ENCODE assay signal across 8 cellular contexts in genomic region chr1:19096036-19096833, GRCh38.
A peak's percentile ranks its signal among the peaks of the same experiment; 100 is the strongest.
DNase-seq lines count a peak whose midpoint lies in the region; ATAC-seq, FAIRE-seq and TF ChIP-seq lines count a peak whose summit lies in the region.

No MANE protein-coding gene starts in this region.

- TF ChIP-seq CTCF in H9 (conservative IDR thresholded peaks at IDR 0.05), result peak; percentile 53
- TF ChIP-seq CTCF in astrocyte of the spinal cord (IDR thresholded peaks at IDR 0.05; ENCODE audit: low read depth, low read length), result peak; percentile 53
- peak; percentile 66 for TF ChIP-seq CTCF in kidney epithelial cell (IDR thresholded peaks at IDR 0.05; ENCODE audit: insufficient read depth, low read length, poor library complexity, severe bottlenecking)
- peak; percentile 24 to 45 (median 34) for TF ChIP-seq CTCF in uterus (IDR thresholded peaks at IDR 0.05)

- intact Hi-C loops in uterus (cut with DNase I; ENCODE audit: low total_unique reads), result no loop called here

- WGBS in H9 (ENCODE audit: extremely low coverage, insufficient read length, low lambda C conversion rate), result no CpG with 5 or more reads among the region's 7 CpGs

- H3K56ac ChIP-seq in H9 (ENCODE audit: insufficient read length, low read depth, low read length), result no peak overlapping the region

- peak; percentile 48 for DNase-seq in ACHN
- no peak for DNase-seq in H9
- DNase-seq in astrocyte of the spinal cord (ENCODE audit: low read depth, low spot score), result no peak
- no peak for DNase-seq in kidney epithelial cell (ENCODE audit: low read depth)
- no peak for DNase-seq in uterus
- no peak for DNase-seq in activated naive CD8-positive, alpha-beta T cell treated with anti-CD3 and anti-CD28 coated beads for 36 hours
- no peak for DNase-seq in GM19239 (ENCODE audit: insufficient read length, low spot score)

- H3K18ac ChIP-seq in H9 (ENCODE audit: insufficient read length, low read depth, low read length), result no peak overlapping the region

- H3T11ph ChIP-seq in H9 (ENCODE audit: low read length), result no peak overlapping the region

- H3K36me3 ChIP-seq in kidney epithelial cell (ENCODE audit: control insufficient read depth, insufficient read depth, low read length) (peaks cover 9% of the 10 kb centered on the region), uterus (no peaks in the 10 kb centered on the region)

- no peak for TF ChIP-seq POLR2A in uterus (IDR thresholded peaks at IDR 0.05)

- FAIRE-seq in GM19239 (lab: Jason Lieb, UNC), result no peak

- H3K4me1 Mint-ChIP-seq in H9, result peaks cover 3 to 12% of the 10 kb centered on the region in 2 experiments; a peak in 3 of 4 replicates
- no peaks in the 10 kb centered on the region for H3K4me1 Mint-ChIP-seq in activated naive CD8-positive, alpha-beta T cell treated with anti-CD3 and anti-CD28 coated beads for 36 hours

- H2AFZ ChIP-seq in H9 (ENCODE audit: low read length), result no peak overlapping the region

- no peaks in the 10 kb centered on the region for H3K9me3 ChIP-seq in H9 (ENCODE audit: control insufficient read depth, low read depth, low read length)
- H3K9me3 ChIP-seq in uterus, result no peaks in the 10 kb centered on the region

- H3K27ac Mint-ChIP-seq in H9, result peak overlapping the region in 1 of 3 experiments; percentile 62; a peak in 3 of 7 replicates
- no peak overlapping the region for H3K27ac Mint-ChIP-seq in activated naive CD8-positive, alpha-beta T cell treated with anti-CD3 and anti-CD28 coated beads for 36 hours

- no peak overlapping the region for H4K8ac ChIP-seq in H9 (replicated peaks; ENCODE audit: insufficient read length, low read depth, low read length)

- H2BK12ac ChIP-seq in H9 (ENCODE audit: insufficient read length, low read depth, low read length), result no peak overlapping the region

- no peaks in the 10 kb centered on the region for H3K23me2 ChIP-seq in H9 (ENCODE audit: insufficient read length, low read depth, low read length, poor library complexity, severe bottlenecking)

- H3K23ac ChIP-seq in H9 (ENCODE audit: insufficient read length, low read depth, low read length), result no peak overlapping the region

- no peak overlapping the region for H2BK120ac ChIP-seq in H9 (ENCODE audit: low read depth, low read length, poor library complexity, severe bottlenecking)

- H3K4me3 Mint-ChIP-seq in H9, result no peak overlapping the region; a peak in 1 of 5 replicates
- H3K4me3 Mint-ChIP-seq in activated naive CD8-positive, alpha-beta T cell treated with anti-CD3 and anti-CD28 coated beads for 36 hours, result no peak overlapping the region

- no peak overlapping the region for H3K9ac ChIP-seq in H9 (ENCODE audit: extremely low read depth, insufficient read length, low read length)

- H3K4ac ChIP-seq in H9 (ENCODE audit: low read depth, low read length), result no peak overlapping the region

- H4K5ac ChIP-seq in H9 (ENCODE audit: insufficient read length, low read depth, low read length), result no peak overlapping the region

- no peak overlapping the region for H4K91ac ChIP-seq in H9 (ENCODE audit: insufficient read length, low read depth, low read length)

- H3K4me1 ChIP-seq in H9 (ENCODE audit: insufficient read depth, low read length), result no peaks in the 10 kb centered on the region
- no peaks in the 10 kb centered on the region for H3K4me1 ChIP-seq in uterus

- no peaks in the 10 kb centered on the region for H3K27me3 Mint-ChIP-seq in H9 (ENCODE audit: low read depth)
- no peaks in the 10 kb centered on the region for H3K27me3 Mint-ChIP-seq in activated naive CD8-positive, alpha-beta T cell treated with anti-CD3 and anti-CD28 coated beads for 36 hours

- H3K4me3 ChIP-seq in astrocyte of the spinal cord (ENCODE audit: low read depth, low read length), result no peak overlapping the region
- H3K4me3 ChIP-seq in kidney epithelial cell (ENCODE audit: low read depth, low read length), result no peak overlapping the region
- H3K4me3 ChIP-seq in uterus, result no peak overlapping the region

- peaks cover 51 to 100% (median 94%) of the 10 kb centered on the region in 3 experiments; a peak in 6 of 7 replicates for H3K36me3 Mint-ChIP-seq in H9 (ENCODE audit: insufficient read depth in 1 of 3, low read depth in 3 of 3)
- peaks cover 24% of the 10 kb centered on the region for H3K36me3 Mint-ChIP-seq in activated naive CD8-positive, alpha-beta T cell treated with anti-CD3 and anti-CD28 coated beads for 36 hours

- H2BK5ac ChIP-seq in H9 (ENCODE audit: insufficient read length, low read length), result no peak overlapping the region

- in situ Hi-C loops in ACHN (cut with HindIII; ENCODE audit: low pct_ligation_motif_present, low pct_unique_long_range_greater_than_20kb, low sequenced_read_pairs), result no loop called here
- in situ Hi-C loops in astrocyte of the spinal cord (cut with HindIII; ENCODE audit: low sequenced_read_pairs), result no loop called here

- H2BK15ac ChIP-seq in H9 (ENCODE audit: low read depth, low read length), result no peak overlapping the region

- H3K4me2 ChIP-seq in H9 (ENCODE audit: insufficient read depth, insufficient read length, low read length), result no peak overlapping the region

- no peak overlapping the region for H2AK5ac ChIP-seq in H9 (ENCODE audit: insufficient read length, low read length)

- no peak overlapping the region for H2BK20ac ChIP-seq in H9 (ENCODE audit: low read depth, low read length, poor library complexity, severe bottlenecking)

- no peaks in the 10 kb centered on the region for H3K79me2 ChIP-seq in H9 (ENCODE audit: insufficient read depth, low read length)

- ATAC-seq in GM18498 (IDR thresholded peaks at IDR 0.05; ENCODE audit: unreplicated experiment), result no peak

- no peaks in the 10 kb centered on the region for H3K9me3 Mint-ChIP-seq in H9
- H3K9me3 Mint-ChIP-seq in activated naive CD8-positive, alpha-beta T cell treated with anti-CD3 and anti-CD28 coated beads for 36 hours, result no peaks in the 10 kb centered on the region

- H3K79me1 ChIP-seq in H9 (ENCODE audit: insufficient read depth, low read depth, low read length, poor library complexity, severe bottlenecking), result no peaks in the 10 kb centered on the region

- H4K20me1 ChIP-seq in H9 (ENCODE audit: control insufficient read depth, insufficient read depth, insufficient read length), result no peaks in the 10 kb centered on the region

- H3K27me3 ChIP-seq in H9 (ENCODE audit: insufficient read depth, low read length) (no peaks in the 10 kb centered on the region), kidney epithelial cell (ENCODE audit: control insufficient read depth, insufficient read depth, low read length) (no peaks in the 10 kb centered on the region), uterus (no peaks in the 10 kb centered on the region)

- H3K27ac ChIP-seq in H9 (ENCODE audit: insufficient read length, low read depth, low read length) (no peak overlapping the region), uterus (no peak overlapping the region)

- no peak overlapping the region for H3K14ac ChIP-seq in H9 (ENCODE audit: insufficient read depth, low read length)
